ENCODE assay signal across 1 cellular context in the genomic region with DNA sequence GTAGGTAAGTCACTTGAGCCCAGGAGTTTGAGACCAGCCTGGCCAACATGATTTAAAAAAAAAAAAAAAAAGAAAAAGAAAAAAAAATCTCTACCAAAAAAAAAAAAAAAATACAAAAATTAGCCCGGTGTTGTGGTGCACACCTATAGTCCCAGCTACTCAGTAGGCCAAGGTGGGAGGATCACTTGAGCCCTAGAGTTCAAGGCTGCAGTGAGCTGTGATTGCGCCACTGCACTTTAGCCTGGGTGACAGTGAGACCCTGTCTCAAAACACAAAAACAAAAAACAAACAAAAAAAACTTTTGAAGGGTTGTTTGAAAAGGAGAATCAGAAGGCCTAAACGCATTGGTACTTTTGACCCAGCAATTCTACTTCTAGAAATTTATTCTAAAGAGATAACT.
TF ChIP-seq lines count a peak whose summit lies in the region.

No MANE protein-coding gene starts in this region.

TF ChIP-seq in HepG2, 621 proteins besides CTCF, POLR2A, EP300 and RAD21 (continued from another document and continues in another):
- TF ChIP-seq, protein P1, sequence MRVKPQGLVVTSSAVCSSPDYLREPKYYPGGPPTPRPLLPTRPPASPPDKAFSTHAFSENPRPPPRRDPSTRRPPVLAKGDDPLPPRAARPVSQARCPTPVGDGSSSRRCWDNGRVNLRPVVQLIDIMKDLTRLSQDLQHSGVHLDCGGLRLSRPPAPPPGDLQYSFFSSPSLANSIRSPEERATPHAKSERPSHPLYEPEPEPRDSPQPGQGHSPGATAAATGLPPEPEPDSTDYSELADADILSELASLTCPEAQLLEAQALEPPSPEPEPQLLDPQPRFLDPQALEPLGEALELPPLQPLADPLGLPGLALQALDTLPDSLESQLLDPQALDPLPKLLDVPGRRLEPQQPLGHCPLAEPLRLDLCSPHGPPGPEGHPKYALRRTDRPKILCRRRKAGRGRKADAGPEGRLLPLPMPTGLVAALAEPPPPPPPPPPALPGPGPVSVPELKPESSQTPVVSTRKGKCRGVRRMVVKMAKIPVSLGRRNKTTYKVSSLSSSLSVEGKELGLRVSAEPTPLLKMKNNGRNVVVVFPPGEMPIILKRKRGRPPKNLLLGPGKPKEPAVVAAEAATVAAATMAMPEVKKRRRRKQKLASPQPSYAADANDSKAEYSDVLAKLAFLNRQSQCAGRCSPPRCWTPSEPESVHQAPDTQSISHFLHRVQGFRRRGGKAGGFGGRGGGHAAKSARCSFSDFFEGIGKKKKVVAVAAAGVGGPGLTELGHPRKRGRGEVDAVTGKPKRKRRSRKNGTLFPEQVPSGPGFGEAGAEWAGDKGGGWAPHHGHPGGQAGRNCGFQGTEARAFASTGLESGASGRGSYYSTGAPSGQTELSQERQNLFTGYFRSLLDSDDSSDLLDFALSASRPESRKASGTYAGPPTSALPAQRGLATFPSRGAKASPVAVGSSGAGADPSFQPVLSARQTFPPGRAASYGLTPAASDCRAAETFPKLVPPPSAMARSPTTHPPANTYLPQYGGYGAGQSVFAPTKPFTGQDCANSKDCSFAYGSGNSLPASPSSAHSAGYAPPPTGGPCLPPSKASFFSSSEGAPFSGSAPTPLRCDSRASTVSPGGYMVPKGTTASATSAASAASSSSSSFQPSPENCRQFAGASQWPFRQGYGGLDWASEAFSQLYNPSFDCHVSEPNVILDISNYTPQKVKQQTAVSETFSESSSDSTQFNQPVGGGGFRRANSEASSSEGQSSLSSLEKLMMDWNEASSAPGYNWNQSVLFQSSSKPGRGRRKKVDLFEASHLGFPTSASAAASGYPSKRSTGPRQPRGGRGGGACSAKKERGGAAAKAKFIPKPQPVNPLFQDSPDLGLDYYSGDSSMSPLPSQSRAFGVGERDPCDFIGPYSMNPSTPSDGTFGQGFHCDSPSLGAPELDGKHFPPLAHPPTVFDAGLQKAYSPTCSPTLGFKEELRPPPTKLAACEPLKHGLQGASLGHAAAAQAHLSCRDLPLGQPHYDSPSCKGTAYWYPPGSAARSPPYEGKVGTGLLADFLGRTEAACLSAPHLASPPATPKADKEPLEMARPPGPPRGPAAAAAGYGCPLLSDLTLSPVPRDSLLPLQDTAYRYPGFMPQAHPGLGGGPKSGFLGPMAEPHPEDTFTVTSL (CRISPR knock-in tag; IDR thresholded peaks at IDR 0.05; ENCODE audit: borderline replicate concordance) = peak; percentile 45; the same call in 1 of the 2 replicates
- TF ChIP-seq, protein P2, sequence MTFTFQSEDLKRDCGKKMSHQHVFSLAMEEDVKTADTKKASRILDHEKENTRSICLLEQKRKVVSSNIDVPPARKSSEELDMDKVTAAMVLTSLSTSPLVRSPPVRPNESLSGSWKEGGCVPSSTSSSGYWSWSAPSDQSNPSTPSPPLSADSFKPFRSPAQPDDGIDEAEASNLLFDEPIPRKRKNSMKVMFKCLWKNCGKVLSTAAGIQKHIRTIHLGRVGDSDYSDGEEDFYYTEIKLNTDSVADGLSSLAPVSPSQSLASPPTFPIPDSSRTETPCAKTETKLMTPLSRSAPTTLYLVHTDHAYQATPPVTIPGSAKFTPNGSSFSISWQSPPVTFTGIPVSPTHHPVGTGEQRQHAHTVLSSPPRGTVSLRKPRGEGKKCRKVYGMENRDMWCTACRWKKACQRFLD (CRISPR knock-in tag; IDR thresholded peaks at IDR 0.05; ENCODE audit: borderline replicate concordance) = no peak
- TF ChIP-seq FOSL2 (CRISPR knock-in tag; IDR thresholded peaks at IDR 0.05) = no peak
- TF ChIP-seq, protein P3, sequence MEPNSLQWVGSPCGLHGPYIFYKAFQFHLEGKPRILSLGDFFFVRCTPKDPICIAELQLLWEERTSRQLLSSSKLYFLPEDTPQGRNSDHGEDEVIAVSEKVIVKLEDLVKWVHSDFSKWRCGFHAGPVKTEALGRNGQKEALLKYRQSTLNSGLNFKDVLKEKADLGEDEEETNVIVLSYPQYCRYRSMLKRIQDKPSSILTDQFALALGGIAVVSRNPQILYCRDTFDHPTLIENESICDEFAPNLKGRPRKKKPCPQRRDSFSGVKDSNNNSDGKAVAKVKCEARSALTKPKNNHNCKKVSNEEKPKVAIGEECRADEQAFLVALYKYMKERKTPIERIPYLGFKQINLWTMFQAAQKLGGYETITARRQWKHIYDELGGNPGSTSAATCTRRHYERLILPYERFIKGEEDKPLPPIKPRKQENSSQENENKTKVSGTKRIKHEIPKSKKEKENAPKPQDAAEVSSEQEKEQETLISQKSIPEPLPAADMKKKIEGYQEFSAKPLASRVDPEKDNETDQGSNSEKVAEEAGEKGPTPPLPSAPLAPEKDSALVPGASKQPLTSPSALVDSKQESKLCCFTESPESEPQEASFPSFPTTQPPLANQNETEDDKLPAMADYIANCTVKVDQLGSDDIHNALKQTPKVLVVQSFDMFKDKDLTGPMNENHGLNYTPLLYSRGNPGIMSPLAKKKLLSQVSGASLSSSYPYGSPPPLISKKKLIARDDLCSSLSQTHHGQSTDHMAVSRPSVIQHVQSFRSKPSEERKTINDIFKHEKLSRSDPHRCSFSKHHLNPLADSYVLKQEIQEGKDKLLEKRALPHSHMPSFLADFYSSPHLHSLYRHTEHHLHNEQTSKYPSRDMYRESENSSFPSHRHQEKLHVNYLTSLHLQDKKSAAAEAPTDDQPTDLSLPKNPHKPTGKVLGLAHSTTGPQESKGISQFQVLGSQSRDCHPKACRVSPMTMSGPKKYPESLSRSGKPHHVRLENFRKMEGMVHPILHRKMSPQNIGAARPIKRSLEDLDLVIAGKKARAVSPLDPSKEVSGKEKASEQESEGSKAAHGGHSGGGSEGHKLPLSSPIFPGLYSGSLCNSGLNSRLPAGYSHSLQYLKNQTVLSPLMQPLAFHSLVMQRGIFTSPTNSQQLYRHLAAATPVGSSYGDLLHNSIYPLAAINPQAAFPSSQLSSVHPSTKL (CRISPR knock-in tag; IDR thresholded peaks at IDR 0.05) = peak; percentile 72
- no peak for TF ChIP-seq ZNF562 (CRISPR knock-in tag; IDR thresholded peaks at IDR 0.05; ENCODE audit: borderline replicate concordance)
- TF ChIP-seq NR2F1 (CRISPR knock-in tag; IDR thresholded peaks at IDR 0.05) = 0 out of 4 replicates have a peak, but pooled peaks of 1 of the 2 experiments have one; percentile 48
- TF ChIP-seq HNF4A (CRISPR knock-in tag; IDR thresholded peaks at IDR 0.05) = peak; percentile 51
- 0 out of 2 replicates have a peak, but pooled peaks have one; percentile 37 for TF ChIP-seq RXRB (CRISPR knock-in tag; IDR thresholded peaks at IDR 0.05; ENCODE audit: borderline replicate concordance)
- TF ChIP-seq HHEX (CRISPR knock-in tag; IDR thresholded peaks at IDR 0.05) = no peak
- TF ChIP-seq RARA (CRISPR knock-in tag; IDR thresholded peaks at IDR 0.05) = peak; percentile 86
- TF ChIP-seq DNMT3B (CRISPR knock-in tag; conservative IDR thresholded peaks at IDR 0.05) = no peak
- no peak for TF ChIP-seq RNF2 (conservative IDR thresholded peaks at IDR 0.05; ENCODE audit: low read depth)
- TF ChIP-seq TSC22D2 (CRISPR knock-in tag; IDR thresholded peaks at IDR 0.05; ENCODE audit: borderline replicate concordance) = no peak
- TF ChIP-seq ZNF530 (CRISPR knock-in tag; IDR thresholded peaks at IDR 0.05; ENCODE audit: low read depth) = no peak
- TF ChIP-seq HCFC1 (IDR thresholded peaks at IDR 0.05; ENCODE audit: low read depth, low read length) = no peak
- TF ChIP-seq MEIS2 (CRISPR knock-in tag; IDR thresholded peaks at IDR 0.05) = no peak
- TF ChIP-seq ZNF83 (CRISPR knock-in tag; IDR thresholded peaks at IDR 0.05; ENCODE audit: borderline replicate concordance) = no peak
- TF ChIP-seq, protein P4, sequence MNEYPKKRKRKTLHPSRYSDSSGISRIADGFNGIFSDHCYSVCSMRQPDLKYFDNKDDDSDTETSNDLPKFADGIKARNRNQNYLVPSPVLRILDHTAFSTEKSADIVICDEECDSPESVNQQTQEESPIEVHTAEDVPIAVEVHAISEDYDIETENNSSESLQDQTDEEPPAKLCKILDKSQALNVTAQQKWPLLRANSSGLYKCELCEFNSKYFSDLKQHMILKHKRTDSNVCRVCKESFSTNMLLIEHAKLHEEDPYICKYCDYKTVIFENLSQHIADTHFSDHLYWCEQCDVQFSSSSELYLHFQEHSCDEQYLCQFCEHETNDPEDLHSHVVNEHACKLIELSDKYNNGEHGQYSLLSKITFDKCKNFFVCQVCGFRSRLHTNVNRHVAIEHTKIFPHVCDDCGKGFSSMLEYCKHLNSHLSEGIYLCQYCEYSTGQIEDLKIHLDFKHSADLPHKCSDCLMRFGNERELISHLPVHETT (CRISPR knock-in tag; conservative IDR thresholded peaks at IDR 0.05) = no peak
- TF ChIP-seq ATRX (CRISPR knock-in tag; IDR thresholded peaks at IDR 0.05; ENCODE audit: borderline replicate concordance) = no peak
- no peak for TF ChIP-seq ZNF441 (CRISPR knock-in tag; IDR thresholded peaks at IDR 0.05; ENCODE audit: borderline replicate concordance)
- TF ChIP-seq ZNF839 (CRISPR knock-in tag; IDR thresholded peaks at IDR 0.05; ENCODE audit: borderline replicate concordance) = no peak
- TF ChIP-seq NFYB (CRISPR knock-in tag; IDR thresholded peaks at IDR 0.05) = no peak
- TF ChIP-seq SP5 (CRISPR knock-in tag; IDR thresholded peaks at IDR 0.05; ENCODE audit: borderline replicate concordance, low read depth) = peak; percentile 45; the same call in 1 of the 2 replicates
- TF ChIP-seq ZNF329 (CRISPR knock-in tag; IDR thresholded peaks at IDR 0.05; ENCODE audit: low read depth) = no peak
- no peak for TF ChIP-seq KLF13 (CRISPR knock-in tag; IDR thresholded peaks at IDR 0.05)
- TF ChIP-seq FOXA3 (CRISPR knock-in tag; IDR thresholded peaks at IDR 0.05) = 0 out of 2 replicates have a peak, but pooled peaks have one; percentile 10
- TF ChIP-seq ZNF20 (CRISPR knock-in tag; IDR thresholded peaks at IDR 0.05) = no peak
- peak; percentile 73 for TF ChIP-seq CEBPG (CRISPR knock-in tag; IDR thresholded peaks at IDR 0.05)
- TF ChIP-seq, protein P5, sequence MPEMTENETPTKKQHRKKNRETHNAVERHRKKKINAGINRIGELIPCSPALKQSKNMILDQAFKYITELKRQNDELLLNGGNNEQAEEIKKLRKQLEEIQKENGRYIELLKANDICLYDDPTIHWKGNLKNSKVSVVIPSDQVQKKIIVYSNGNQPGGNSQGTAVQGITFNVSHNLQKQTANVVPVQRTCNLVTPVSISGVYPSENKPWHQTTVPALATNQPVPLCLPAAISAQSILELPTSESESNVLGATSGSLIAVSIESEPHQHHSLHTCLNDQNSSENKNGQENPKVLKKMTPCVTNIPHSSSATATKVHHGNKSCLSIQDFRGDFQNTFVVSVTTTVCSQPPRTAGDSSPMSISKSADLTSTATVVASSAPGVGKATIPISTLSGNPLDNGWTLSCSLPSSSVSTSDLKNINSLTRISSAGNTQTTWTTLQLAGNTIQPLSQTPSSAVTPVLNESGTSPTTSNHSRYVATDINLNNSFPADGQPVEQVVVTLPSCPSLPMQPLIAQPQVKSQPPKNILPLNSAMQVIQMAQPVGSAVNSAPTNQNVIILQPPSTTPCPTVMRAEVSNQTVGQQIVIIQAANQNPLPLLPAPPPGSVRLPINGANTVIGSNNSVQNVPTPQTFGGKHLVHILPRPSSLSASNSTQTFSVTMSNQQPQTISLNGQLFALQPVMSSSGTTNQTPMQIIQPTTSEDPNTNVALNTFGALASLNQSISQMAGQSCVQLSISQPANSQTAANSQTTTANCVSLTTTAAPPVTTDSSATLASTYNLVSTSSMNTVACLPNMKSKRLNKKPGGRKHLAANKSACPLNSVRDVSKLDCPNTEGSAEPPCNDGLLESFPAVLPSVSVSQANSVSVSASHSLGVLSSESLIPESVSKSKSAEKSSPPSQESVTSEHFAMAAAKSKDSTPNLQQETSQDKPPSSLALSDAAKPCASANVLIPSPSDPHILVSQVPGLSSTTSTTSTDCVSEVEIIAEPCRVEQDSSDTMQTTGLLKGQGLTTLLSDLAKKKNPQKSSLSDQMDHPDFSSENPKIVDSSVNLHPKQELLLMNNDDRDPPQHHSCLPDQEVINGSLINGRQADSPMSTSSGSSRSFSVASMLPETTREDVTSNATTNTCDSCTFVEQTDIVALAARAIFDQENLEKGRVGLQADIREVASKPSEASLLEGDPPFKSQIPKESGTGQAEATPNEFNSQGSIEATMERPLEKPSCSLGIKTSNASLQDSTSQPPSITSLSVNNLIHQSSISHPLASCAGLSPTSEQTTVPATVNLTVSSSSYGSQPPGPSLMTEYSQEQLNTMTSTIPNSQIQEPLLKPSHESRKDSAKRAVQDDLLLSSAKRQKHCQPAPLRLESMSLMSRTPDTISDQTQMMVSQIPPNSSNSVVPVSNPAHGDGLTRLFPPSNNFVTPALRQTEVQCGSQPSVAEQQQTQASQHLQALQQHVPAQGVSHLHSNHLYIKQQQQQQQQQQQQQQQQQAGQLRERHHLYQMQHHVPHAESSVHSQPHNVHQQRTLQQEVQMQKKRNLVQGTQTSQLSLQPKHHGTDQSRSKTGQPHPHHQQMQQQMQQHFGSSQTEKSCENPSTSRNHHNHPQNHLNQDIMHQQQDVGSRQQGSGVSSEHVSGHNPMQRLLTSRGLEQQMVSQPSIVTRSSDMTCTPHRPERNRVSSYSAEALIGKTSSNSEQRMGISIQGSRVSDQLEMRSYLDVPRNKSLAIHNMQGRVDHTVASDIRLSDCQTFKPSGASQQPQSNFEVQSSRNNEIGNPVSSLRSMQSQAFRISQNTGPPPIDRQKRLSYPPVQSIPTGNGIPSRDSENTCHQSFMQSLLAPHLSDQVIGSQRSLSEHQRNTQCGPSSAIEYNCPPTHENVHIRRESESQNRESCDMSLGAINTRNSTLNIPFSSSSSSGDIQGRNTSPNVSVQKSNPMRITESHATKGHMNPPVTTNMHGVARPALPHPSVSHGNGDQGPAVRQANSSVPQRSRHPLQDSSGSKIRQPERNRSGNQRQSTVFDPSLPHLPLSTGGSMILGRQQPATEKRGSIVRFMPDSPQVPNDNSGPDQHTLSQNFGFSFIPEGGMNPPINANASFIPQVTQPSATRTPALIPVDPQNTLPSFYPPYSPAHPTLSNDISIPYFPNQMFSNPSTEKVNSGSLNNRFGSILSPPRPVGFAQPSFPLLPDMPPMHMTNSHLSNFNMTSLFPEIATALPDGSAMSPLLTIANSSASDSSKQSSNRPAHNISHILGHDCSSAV (CRISPR knock-in tag; IDR thresholded peaks at IDR 0.05; ENCODE audit: borderline replicate concordance) = no peak
- TF ChIP-seq, protein P6, sequence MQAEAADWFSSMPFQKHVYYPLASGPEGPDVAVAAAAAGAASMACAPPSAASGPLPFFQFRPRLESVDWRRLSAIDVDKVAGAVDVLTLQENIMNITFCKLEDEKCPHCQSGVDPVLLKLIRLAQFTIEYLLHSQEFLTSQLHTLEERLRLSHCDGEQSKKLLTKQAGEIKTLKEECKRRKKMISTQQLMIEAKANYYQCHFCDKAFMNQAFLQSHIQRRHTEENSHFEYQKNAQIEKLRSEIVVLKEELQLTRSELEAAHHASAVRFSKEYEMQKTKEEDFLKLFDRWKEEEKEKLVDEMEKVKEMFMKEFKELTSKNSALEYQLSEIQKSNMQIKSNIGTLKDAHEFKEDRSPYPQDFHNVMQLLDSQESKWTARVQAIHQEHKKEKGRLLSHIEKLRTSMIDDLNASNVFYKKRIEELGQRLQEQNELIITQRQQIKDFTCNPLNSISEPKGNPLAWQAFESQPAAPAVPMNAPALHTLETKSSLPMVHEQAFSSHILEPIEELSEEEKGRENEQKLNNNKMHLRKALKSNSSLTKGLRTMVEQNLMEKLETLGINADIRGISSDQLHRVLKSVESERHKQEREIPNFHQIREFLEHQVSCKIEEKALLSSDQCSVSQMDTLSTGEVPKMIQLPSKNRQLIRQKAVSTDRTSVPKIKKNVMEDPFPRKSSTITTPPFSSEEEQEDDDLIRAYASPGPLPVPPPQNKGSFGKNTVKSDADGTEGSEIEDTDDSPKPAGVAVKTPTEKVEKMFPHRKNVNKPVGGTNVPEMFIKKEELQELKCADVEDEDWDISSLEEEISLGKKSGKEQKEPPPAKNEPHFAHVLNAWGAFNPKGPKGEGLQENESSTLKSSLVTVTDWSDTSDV (CRISPR knock-in tag; IDR thresholded peaks at IDR 0.05) = no peak
